Comparison of ENCODE assay signal across 7 cellular contexts in genomic region chr17:74776990-74777389, GRCh38. TPM values are rescaled to one million over a fixed set of nuclear protein-coding genes. Genes with fewer than 3 reads are reported as not detected.
DNase-seq lines count a peak whose midpoint lies in the region; ATAC-seq lines count a peak whose summit lies in the region.

No MANE protein-coding gene starts in this region.

- no peaks in the 10 kb centered on the region for H3K9me3 Mint-ChIP-seq in activated CD4-positive, alpha-beta memory T cell treated with anti-CD3 and anti-CD28 coated beads for 36 hours
- H3K9me3 Mint-ChIP-seq in stimulated activated naive CD8-positive, alpha-beta T cell treated with anti-CD3 and anti-CD28 coated beads, Interleukin-15, amount 100 ng/mL, for 72 hours = no peaks in the 10 kb centered on the region

- ATAC-seq in stimulated activated naive CD8-positive, alpha-beta T cell treated with anti-CD3 and anti-CD28 coated beads, Interleukin-15, amount 100 ng/mL, for 72 hours = no peak
- ATAC-seq in GM18520 (IDR thresholded peaks at IDR 0.05; ENCODE audit: unreplicated experiment) = no peak

- POLR2A ChIA-PET in activated CD4-positive, alpha-beta memory T cell treated with anti-CD3 and anti-CD28 coated beads for 36 hours (lab: Charles Lee) = interaction anchor here (0.9 to 2.6 kb wide), 5 partner anchors 27 to 96 kb away, joined by 3 to 24 read pairs (median 7); partner anchors contain the start of genes FDXR and NHERF1

- DNase-seq in activated CD4-positive, alpha-beta memory T cell treated with anti-CD3 and anti-CD28 coated beads for 36 hours = peak; percentile 19
- no peak for DNase-seq in stimulated activated naive CD8-positive, alpha-beta T cell treated with anti-CD3 and anti-CD28 coated beads, Interleukin-15, amount 100 ng/mL, for 72 hours
- DNase-seq in NCI-H774 (lab: John Stamatoyannopoulos, UW) (no peak), D341Med (ENCODE audit: low spot score) (no peak)

- no peak overlapping the region for H3K27ac Mint-ChIP-seq in activated CD4-positive, alpha-beta memory T cell treated with anti-CD3 and anti-CD28 coated beads for 36 hours
- H3K27ac Mint-ChIP-seq in stimulated activated naive CD8-positive, alpha-beta T cell treated with anti-CD3 and anti-CD28 coated beads, Interleukin-15, amount 100 ng/mL, for 72 hours = peak overlapping the region; percentile 69 to 97

- intact Hi-C loops in activated CD4-positive, alpha-beta memory T cell treated with anti-CD3 and anti-CD28 coated beads for 36 hours (cut with micrococcal nuclease) = loop anchor here (1.0 to 2.0 kb wide), 2 partner anchors 14 to 29 kb away; partner anchors contain the start of gene NHERF1

- H3K4me1 ChIP-seq in HUES48 (ENCODE audit: control insufficient read depth, insufficient read depth, low read length) = 0 out of 2 replicates have a peak, but pooled peaks cover 6% of the 10 kb centered on the region
- H3K4me1 ChIP-seq in iPS-15b (ENCODE audit: control insufficient read depth, insufficient read depth, low read length) = no peaks in the 10 kb centered on the region

- H3K36me3 Mint-ChIP-seq in activated CD4-positive, alpha-beta memory T cell treated with anti-CD3 and anti-CD28 coated beads for 36 hours = peaks cover 22% of the 10 kb centered on the region

- peak overlapping the region; percentile 47 for H3K27ac ChIP-seq in HUES48 (ENCODE audit: low read depth, low read length)

- H3K36me3 ChIP-seq in HUES48 (ENCODE audit: control insufficient read depth, insufficient read depth, low read length) (peaks cover 41% of the 10 kb centered on the region), iPS-15b (ENCODE audit: control insufficient read depth, insufficient read depth, low read length) (peaks cover 24% of the 10 kb centered on the region)

- peak overlapping the region; percentile 89 for H3K4me3 ChIP-seq in HUES48 (ENCODE audit: low read depth, low read length)
- peak overlapping the region; percentile 90 for H3K4me3 ChIP-seq in iPS-15b (ENCODE audit: low read depth, low read length)

- H3K9me3 ChIP-seq in HUES48 (ENCODE audit: control insufficient read depth, insufficient read depth, low read length) (no peaks in the 10 kb centered on the region), iPS-15b (ENCODE audit: control insufficient read depth, insufficient read depth, low read length) (no peaks in the 10 kb centered on the region)

- peak overlapping the region; percentile 97 for H3K4me3 Mint-ChIP-seq in activated CD4-positive, alpha-beta memory T cell treated with anti-CD3 and anti-CD28 coated beads for 36 hours
- peak overlapping the region; percentile 95 to 100 for H3K4me3 Mint-ChIP-seq in stimulated activated naive CD8-positive, alpha-beta T cell treated with anti-CD3 and anti-CD28 coated beads, Interleukin-15, amount 100 ng/mL, for 72 hours

- H3K4me1 Mint-ChIP-seq in activated CD4-positive, alpha-beta memory T cell treated with anti-CD3 and anti-CD28 coated beads for 36 hours (ENCODE audit: low read depth) = peaks cover 76% of the 10 kb centered on the region
- H3K4me1 Mint-ChIP-seq in stimulated activated naive CD8-positive, alpha-beta T cell treated with anti-CD3 and anti-CD28 coated beads, Interleukin-15, amount 100 ng/mL, for 72 hours = peaks cover 87% of the 10 kb centered on the region

- no peaks in the 10 kb centered on the region for H3K27me3 ChIP-seq in HUES48 (ENCODE audit: control insufficient read depth, insufficient read depth, low read length)
- H3K27me3 ChIP-seq in iPS-15b (ENCODE audit: control insufficient read depth, insufficient read depth, low read length) = no peaks in the 10 kb centered on the region

- CTCF ChIA-PET in activated CD4-positive, alpha-beta memory T cell treated with anti-CD3 and anti-CD28 coated beads for 36 hours (lab: Charles Lee) = interaction anchor here (0.7 to 3.8 kb wide), 11 partner anchors 10 to 185 kb away, joined by 3 to 22 read pairs (median 4); no protein-coding TSS in a partner anchor

- H3K27me3 Mint-ChIP-seq in activated CD4-positive, alpha-beta memory T cell treated with anti-CD3 and anti-CD28 coated beads for 36 hours = no peaks in the 10 kb centered on the region
- no peaks in the 10 kb centered on the region for H3K27me3 Mint-ChIP-seq in stimulated activated naive CD8-positive, alpha-beta T cell treated with anti-CD3 and anti-CD28 coated beads, Interleukin-15, amount 100 ng/mL, for 72 hours

- H3K9ac ChIP-seq in HUES48 (ENCODE audit: low read depth, low read length) (0 out of 2 replicates have a peak overlapping the region, but pooled peaks have one; percentile 17), iPS-15b (ENCODE audit: low read depth, low read length) (peak overlapping the region; percentile 83)

RNA-seq across cellular contexts. Expression of gene NAT9, which starts 0.8 kb away (rescaled TPM):
- 10 to 100 TPM; 42.9 to 46.9 TPM for total RNA-seq in activated CD4-positive, alpha-beta memory T cell treated with anti-CD3 and anti-CD28 coated beads for 36 hours

RNA-seq across cellular contexts. Expression of gene NHERF1, which starts 28.6 kb away (rescaled TPM):
- 100 to 1,000 TPM; 136 TPM for total RNA-seq in activated CD4-positive, alpha-beta memory T cell treated with anti-CD3 and anti-CD28 coated beads for 36 hours

RNA-seq across cellular contexts. Expression of gene RAB37, which starts 39.9 kb away (rescaled TPM):
- 1 to 10 TPM; 6.5 to 7.0 TPM for total RNA-seq in activated CD4-positive, alpha-beta memory T cell treated with anti-CD3 and anti-CD28 coated beads for 36 hours
